In genomic region chr2:240023792-240024191, GRCh38 we compare ENCODE assay signal across 1 cellular context.
TF ChIP-seq lines count a peak whose summit lies in the region.

No MANE protein-coding gene starts in this region.

TF ChIP-seq in HEK293, 187 proteins besides CTCF, POLR2A, EP300 and RAD21 (continued from another document):
- TF ChIP-seq TSHZ1 (tag by site-specific recombination; IDR thresholded peaks at IDR 0.05; ENCODE audit: borderline replicate concordance) (no peak), INSM2 (tag by site-specific recombination; IDR thresholded peaks at IDR 0.05) (no peak), ZNF596 (tag by site-specific recombination; IDR thresholded peaks at IDR 0.05) (no peak), ZNF645 (tag by site-specific recombination; IDR thresholded peaks at IDR 0.05) (no peak), ZSCAN23 (tag by site-specific recombination; IDR thresholded peaks at IDR 0.05) (no peak), ZNF660 (tag by site-specific recombination; IDR thresholded peaks at IDR 0.05) (no peak), ZNF670 (tag by site-specific recombination; IDR thresholded peaks at IDR 0.05; ENCODE audit: low read depth) (no peak), ZNF580 (tag by site-specific recombination; IDR thresholded peaks at IDR 0.05) (no peak), ZBTB44 (tag by site-specific recombination; IDR thresholded peaks at IDR 0.05) (no peak)
